ENCODE assay signal across 1 cellular context in the genomic region with DNA sequence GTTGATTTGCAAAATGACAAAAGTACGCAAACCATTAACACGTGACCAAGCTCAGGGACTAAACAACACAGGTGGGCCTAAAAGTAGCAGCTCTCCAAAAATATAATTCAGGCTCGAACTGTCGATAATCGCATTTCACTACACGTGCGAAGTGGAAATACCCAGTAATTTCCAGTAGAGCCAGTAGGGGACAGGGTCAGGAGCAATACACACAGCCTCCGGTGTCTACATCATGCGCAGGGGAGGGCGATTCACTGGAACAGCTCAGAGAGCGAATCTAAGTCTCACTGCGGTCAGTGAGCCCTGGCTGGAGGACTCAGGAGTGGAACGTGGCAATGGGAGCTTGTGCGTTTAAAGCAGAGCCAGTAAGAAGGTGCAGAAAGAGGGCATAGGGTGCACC.
TF ChIP-seq lines count a peak whose summit lies in the region.

No MANE protein-coding gene starts in this region.

TF ChIP-seq in HepG2, 621 proteins besides CTCF, POLR2A, EP300 and RAD21:
- TF ChIP-seq, protein P1, sequence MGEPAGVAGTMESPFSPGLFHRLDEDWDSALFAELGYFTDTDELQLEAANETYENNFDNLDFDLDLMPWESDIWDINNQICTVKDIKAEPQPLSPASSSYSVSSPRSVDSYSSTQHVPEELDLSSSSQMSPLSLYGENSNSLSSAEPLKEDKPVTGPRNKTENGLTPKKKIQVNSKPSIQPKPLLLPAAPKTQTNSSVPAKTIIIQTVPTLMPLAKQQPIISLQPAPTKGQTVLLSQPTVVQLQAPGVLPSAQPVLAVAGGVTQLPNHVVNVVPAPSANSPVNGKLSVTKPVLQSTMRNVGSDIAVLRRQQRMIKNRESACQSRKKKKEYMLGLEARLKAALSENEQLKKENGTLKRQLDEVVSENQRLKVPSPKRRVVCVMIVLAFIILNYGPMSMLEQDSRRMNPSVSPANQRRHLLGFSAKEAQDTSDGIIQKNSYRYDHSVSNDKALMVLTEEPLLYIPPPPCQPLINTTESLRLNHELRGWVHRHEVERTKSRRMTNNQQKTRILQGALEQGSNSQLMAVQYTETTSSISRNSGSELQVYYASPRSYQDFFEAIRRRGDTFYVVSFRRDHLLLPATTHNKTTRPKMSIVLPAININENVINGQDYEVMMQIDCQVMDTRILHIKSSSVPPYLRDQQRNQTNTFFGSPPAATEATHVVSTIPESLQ (CRISPR knock-in tag; conservative IDR thresholded peaks at IDR 0.05) = no peak
- TF ChIP-seq ZBTB38 (CRISPR knock-in tag; IDR thresholded peaks at IDR 0.05) = 0 out of 2 replicates have a peak, but pooled peaks have one; percentile 49
- no peak for TF ChIP-seq ZNF75D (CRISPR knock-in tag; IDR thresholded peaks at IDR 0.05; ENCODE audit: borderline replicate concordance)
